Comparison of ENCODE assay signal across 9 cellular contexts in genomic region chr5:117590944-117591343, GRCh38.
DNase-seq lines count a peak whose midpoint lies in the region; ATAC-seq and TF ChIP-seq lines count a peak whose summit lies in the region.
"Had no signal": no experiment of that assay in that cellular context is flagged by ENCODE, and none has a peak within 500 bp of the region (broad histone marks: within the 10 kb centered on the region; RNA-seq: fewer than 3 reads in every experiment).

No MANE protein-coding gene starts in this region.

- CTCF ChIA-PET in Panc1 (lab: Charles Lee): no interaction called here

- POLR2A ChIA-PET in Panc1 (lab: Charles Lee): no interaction called here

- DNase-seq in SIG-M5 treated with dmso at 0.1 percent for 504 hours (lab: John Stamatoyannopoulos, UW; ENCODE audit: unreplicated experiment): peak; percentile 21
- DNase-seq in SIG-M5 (lab: John Stamatoyannopoulos, UW): no peak
- no peak for DNase-seq in Panc1 (ENCODE audit: low read depth, low spot score)
- no peak for DNase-seq in left lung
- DNase-seq in NCI-H146 (lab: John Stamatoyannopoulos, UW): no peak
- no peak for DNase-seq in upper lobe of left lung
- DNase-seq in Right ventricle myocardium inferior (ENCODE audit: missing footprints): no peak

- ATAC-seq in HG02870 (IDR thresholded peaks at IDR 0.05; ENCODE audit: unreplicated experiment) (peak; percentile 60), Panc1 (no peak), left lung (peak; percentile 25), upper lobe of left lung (ENCODE audit: low FRiP score in 2 of 2) (no peak), Right ventricle myocardium inferior (no peak)

- in situ Hi-C loops in Panc1 (cut with HindIII; ENCODE audit: low pct_unique_long_range_greater_than_20kb, low sequenced_read_pairs): no loop called here

- BruUV-seq in Panc1 (replicated peaks; lab: Mats Ljungman, UMichigan): no TSS peak

- TF ChIP-seq CTCF in Panc1 (IDR thresholded peaks at IDR 0.05) (peak; percentile 15; the same call in 1 of the 2 replicates), left lung (IDR thresholded peaks at IDR 0.05) (no peak), upper lobe of left lung (IDR thresholded peaks at IDR 0.05) (peak in 2 of 6 experiments; percentile 6 to 8)

- H3K4me1 ChIP-seq in Panc1 (ENCODE audit: control insufficient read depth, insufficient read depth, low read length) (no peaks in the 10 kb centered on the region), left lung (no peaks in the 10 kb centered on the region), upper lobe of left lung (no peaks in the 10 kb centered on the region)

- H3K27me3 ChIP-seq in Panc1 (ENCODE audit: control insufficient read depth, insufficient read depth, low read length) (no peaks in the 10 kb centered on the region), left lung (no peaks in the 10 kb centered on the region), upper lobe of left lung (no peaks in the 10 kb centered on the region)

- no peaks in the 10 kb centered on the region for H3K36me3 ChIP-seq in Panc1 (ENCODE audit: control insufficient read depth, insufficient read depth, low read length)
- H3K36me3 ChIP-seq in left lung: no peaks in the 10 kb centered on the region
- no peaks in the 10 kb centered on the region for H3K36me3 ChIP-seq in upper lobe of left lung

- intact Hi-C loops in Panc1 (cut with micrococcal nuclease; ENCODE audit: unreplicated experiment) (no loop called here), left lung (cut with DNase I) (no loop called here), Right ventricle myocardium inferior (cut with DNase I) (loop anchor here (10.0 kb wide), 1 partner anchor 1204 kb away; no protein-coding TSS in a partner anchor)

- H3K9me3 ChIP-seq in Panc1 (ENCODE audit: control insufficient read depth, insufficient read depth, low read depth, low read length) (no peaks in the 10 kb centered on the region), left lung (no peaks in the 10 kb centered on the region), upper lobe of left lung (no peaks in the 10 kb centered on the region)

- H3K4me3 ChIP-seq in Panc1 (ENCODE audit: low read depth in 2 of 2, low read length in 2 of 2): no peak overlapping the region
- no peak overlapping the region for H3K4me3 ChIP-seq in left lung
- no peak overlapping the region for H3K4me3 ChIP-seq in upper lobe of left lung
- H3K4me3 ChIP-seq: skin epidermis had no signal

- no peak for TF ChIP-seq EP300 in upper lobe of left lung (IDR thresholded peaks at IDR 0.05)

- WGBS in upper lobe of left lung, 2 donors: 57 to 69% methylated on average over 1 of the region's 1 CpG

- TF ChIP-seq POLR2A in upper lobe of left lung (IDR thresholded peaks at IDR 0.05): no peak

- H3K27ac ChIP-seq in Panc1 (ENCODE audit: low read length): no peak overlapping the region
- H3K27ac ChIP-seq in left lung: no peak overlapping the region
- H3K27ac ChIP-seq in upper lobe of left lung: no peak overlapping the region
- H3K27ac ChIP-seq: skin epidermis had no signal

Comparison
In these comparisons a context has a peak if more than half of its experiments do, and no peak if none do; other contexts are left out.
1. ATAC-seq: peak in HG02870 (single experiment) and left lung (single experiment); none in Panc1 (single experiment), upper lobe of left lung (0 of 2) and Right ventricle myocardium inferior (single experiment).